ENCODE assay signal across 10 cellular contexts in the genomic region with DNA sequence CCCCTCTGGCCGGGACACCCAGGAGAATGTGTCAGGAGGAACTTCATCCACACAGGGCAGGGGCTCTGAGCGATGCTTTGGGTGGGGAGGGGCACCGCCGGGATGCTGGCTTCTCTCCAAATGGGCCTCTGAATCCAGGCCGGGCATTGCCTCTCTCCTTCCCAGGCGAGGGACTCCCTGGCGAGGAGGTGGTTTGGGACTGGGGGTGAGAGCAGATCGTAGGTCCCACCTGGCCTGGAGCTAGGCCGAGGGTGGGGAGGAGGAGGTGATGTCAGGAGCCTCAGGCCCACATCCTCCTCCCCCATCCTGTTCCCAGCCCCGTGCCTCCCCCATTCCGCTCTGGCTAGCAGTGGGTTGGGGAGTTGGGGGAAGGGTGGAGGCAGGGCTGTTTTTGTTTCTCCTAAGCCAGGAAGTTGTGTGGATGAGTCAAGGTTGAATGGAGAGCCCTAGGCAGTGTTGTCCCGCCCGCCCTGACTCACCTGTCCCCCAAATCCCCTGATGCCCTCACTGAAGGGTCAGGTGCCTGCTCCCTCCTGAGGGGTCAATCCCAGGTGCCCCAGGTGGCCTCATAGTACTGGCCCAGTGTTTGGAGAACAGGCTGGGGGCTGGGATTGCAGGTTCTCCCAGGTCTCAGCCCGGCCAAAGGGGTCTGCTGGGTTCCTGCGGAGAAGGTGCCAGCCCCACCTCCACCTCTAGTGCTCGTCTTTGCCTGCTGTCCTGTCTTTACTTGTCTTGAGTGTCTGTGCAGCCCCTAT. TPM values are rescaled to one million over a fixed set of nuclear protein-coding genes. Genes with fewer than 3 reads are reported as not detected.
DNase-seq lines count a peak whose midpoint lies in the region; TF ChIP-seq lines count a peak whose summit lies in the region.
"Had no signal": no experiment of that assay in that cellular context is flagged by ENCODE, and none has a peak within 500 bp of the region (broad histone marks: within the 10 kb centered on the region; RNA-seq: fewer than 3 reads in every experiment).

No MANE protein-coding gene starts in this region.

- peaks cover 0 to 3% (median 0%) of the 10 kb centered on the region in 5 experiments for H3K9me3 Mint-ChIP-seq in brain
- no peaks in the 10 kb centered on the region for H3K9me3 Mint-ChIP-seq in activated T-cell treated with anti-CD3 and anti-CD28 coated beads, Interleukin-2, amount 50 U/mL, for 24 hours

- H3K36me3 ChIP-seq in ACC112 (ENCODE audit: insufficient read depth, low read length) = no peaks in the 10 kb centered on the region
- H3K36me3 ChIP-seq in HEK293 (ENCODE audit: control insufficient read depth in 2 of 2, insufficient read depth in 1 of 2, low read length in 2 of 2) = no peaks in the 10 kb centered on the region; a peak in 1 of 3 replicates
- H3K36me3 ChIP-seq in liver (ENCODE audit: control insufficient read depth in 4 of 4, insufficient read depth in 3 of 4, low read depth in 1 of 4, low read length in 3 of 4) = peaks cover 0 to 19% (median 12%) of the 10 kb centered on the region in 4 donors

- H3K4me1 ChIP-seq in ACC112 (ENCODE audit: control insufficient read depth, insufficient read depth, low read length, unreplicated experiment) (peaks cover 30% of the 10 kb centered on the region), HEK293 (ENCODE audit: control insufficient read depth, insufficient read depth, low read length) (peaks cover 24% of the 10 kb centered on the region), liver (ENCODE audit: control insufficient read depth in 4 of 4, insufficient read depth in 4 of 4, low read length in 3 of 4) (peaks cover 0 to 27% (median 17%) of the 10 kb centered on the region in 4 donors)

- H3K79me2 ChIP-seq in ACC112 (ENCODE audit: control insufficient read depth, insufficient read depth, low read length, unreplicated experiment) = no peaks in the 10 kb centered on the region

- H2AFZ ChIP-seq in ACC112 (ENCODE audit: low read length, unreplicated experiment) = peak overlapping the region; percentile 73

- 48% methylated on average over 16 of the region's 16 CpGs for WGBS in liver

- H3K36me3 Mint-ChIP-seq in brain = no peaks in the 10 kb centered on the region
- no peaks in the 10 kb centered on the region for H3K36me3 Mint-ChIP-seq in activated T-cell treated with anti-CD3 and anti-CD28 coated beads, Interleukin-2, amount 50 U/mL, for 24 hours (ENCODE audit: low read depth)

- H3K9me3 ChIP-seq in HEK293 (ENCODE audit: control insufficient read depth, insufficient read depth, low read depth, low read length) (no peaks in the 10 kb centered on the region), liver (ENCODE audit: control insufficient read depth in 4 of 4, low read length in 3 of 4) (no peaks in the 10 kb centered on the region)
- H3K9me3 ChIP-seq: tibial artery had no signal

- H3K27ac ChIP-seq in ACC112 (ENCODE audit: low read depth, low read length) = no peak overlapping the region
- H3K27ac ChIP-seq in HEK293 (ENCODE audit: extremely low read depth, low read depth, low read length) = peak overlapping the region; percentile 76
- H3K27ac ChIP-seq in liver (ENCODE audit: low read depth in 1 of 2, low read length in 2 of 2) = peak overlapping the region; percentile 31 to 80
- H3K27ac ChIP-seq: tibial artery had no signal

- no peak overlapping the region for H3K9ac ChIP-seq in liver (ENCODE audit: low read depth in 1 of 2, low read length in 2 of 2)

- no peak for TF ChIP-seq CTCF in HEK293 (tag by site-specific recombination; IDR thresholded peaks at IDR 0.05)
- TF ChIP-seq CTCF in brain (conservative IDR thresholded peaks at IDR 0.05) = no peak
- no peak for TF ChIP-seq CTCF in liver (IDR thresholded peaks at IDR 0.05; ENCODE audit: low read depth, low read length, missing input control)

- H3K27me3 Mint-ChIP-seq in brain = peaks cover 91% of the 10 kb centered on the region
- peaks cover 19% of the 10 kb centered on the region for H3K27me3 Mint-ChIP-seq in activated T-cell treated with anti-CD3 and anti-CD28 coated beads, Interleukin-2, amount 50 U/mL, for 24 hours

- H3K27me3 ChIP-seq in ACC112 (ENCODE audit: insufficient read depth, low read length) = no peaks in the 10 kb centered on the region
- H3K27me3 ChIP-seq in liver (ENCODE audit: control insufficient read depth in 4 of 4, insufficient read depth in 4 of 4, low read length in 3 of 4) = no peaks in the 10 kb centered on the region

- H3K27ac Mint-ChIP-seq in brain = peak overlapping the region in 1 of 5 experiments; percentile 38
- no peak overlapping the region for H3K27ac Mint-ChIP-seq in activated T-cell treated with anti-CD3 and anti-CD28 coated beads, Interleukin-2, amount 50 U/mL, for 24 hours

- no peak for DNase-seq in activated T-cell treated with anti-CD3 and anti-CD28 coated beads, Interleukin-2, amount 50 U/mL, for 24 hours
- no peak for DNase-seq in NCI-H1694 treated with DMSO at 0.1 percent for 48 hours (lab: John Stamatoyannopoulos, UW)
- no peak for DNase-seq in activated effector memory CD4-positive, alpha-beta T cell treated with anti-CD3 and anti-CD28 coated beads, Interleukin-2, amount 50 U/mL, for 16 hours
- DNase-seq in central memory CD4-positive, alpha-beta T cell = no peak
- DNase-seq: tibial artery had no signal

- peak overlapping the region; percentile 42; the same call in 1 of the 2 replicates for H3K4me3 ChIP-seq in ACC112 (ENCODE audit: low read depth, low read length)
- peak overlapping the region; percentile 22 for H3K4me3 ChIP-seq in HEK293 (ENCODE audit: low read depth, low read length)
- peak overlapping the region in 1 of 3 donors; percentile 37 for H3K4me3 ChIP-seq in liver (ENCODE audit: low read depth in 1 of 3, low read length in 3 of 3)

- POLR2A ChIA-PET in HEK293 (lab: Yijun Ruan, JAX) = interaction anchor here (1.4 to 1.9 kb wide), 2 partner anchors 11 to 240 kb away, joined by 5 to 15 read pairs; a partner anchor contains a TSS

- CTCF ChIA-PET in HEK293 (lab: Yijun Ruan, JAX) = interaction anchor here (1.2 kb wide), 3 partner anchors 10 to 119 kb away, joined by 4 to 6 read pairs (median 5); a partner anchor contains a TSS

- H3K4me1 Mint-ChIP-seq in brain = peaks cover 22% of the 10 kb centered on the region
- H3K4me1 Mint-ChIP-seq in activated T-cell treated with anti-CD3 and anti-CD28 coated beads, Interleukin-2, amount 50 U/mL, for 24 hours (ENCODE audit: low read depth) = peaks cover 27% of the 10 kb centered on the region

- peak overlapping the region in 4 of 5 experiments; percentile 32 to 75 (median 70) for H3K4me3 Mint-ChIP-seq in brain
- no peak overlapping the region for H3K4me3 Mint-ChIP-seq in activated T-cell treated with anti-CD3 and anti-CD28 coated beads, Interleukin-2, amount 50 U/mL, for 24 hours

- no peak for TF ChIP-seq RAD21 in liver (IDR thresholded peaks at IDR 0.05)

TF ChIP-seq in HEK293, 187 proteins besides CTCF, POLR2A, EP300 and RAD21 (continues in another document):
- TF ChIP-seq EGR2 (tag by site-specific recombination; IDR thresholded peaks at IDR 0.05; ENCODE audit: low read depth) (peak; percentile 94), ZNF558 (tag by site-specific recombination; IDR thresholded peaks at IDR 0.05) (no peak), ZNF423 (tag by site-specific recombination; IDR thresholded peaks at IDR 0.05) (0 out of 2 replicates have a peak, but pooled peaks have one; percentile 21), ZEB2 (tag by site-specific recombination; IDR thresholded peaks at IDR 0.05) (peak; percentile 43), ZFHX2 (tag by site-specific recombination; conservative IDR thresholded peaks at IDR 0.05) (peak; percentile 93), ZIC2 (tag by site-specific recombination; IDR thresholded peaks at IDR 0.05) (peak; percentile 68), ZNF24 (tag by site-specific recombination; IDR thresholded peaks at IDR 0.05) (peak; percentile 45; the same call in 1 of the 2 replicates)
- TF ChIP-seq, protein P1, sequence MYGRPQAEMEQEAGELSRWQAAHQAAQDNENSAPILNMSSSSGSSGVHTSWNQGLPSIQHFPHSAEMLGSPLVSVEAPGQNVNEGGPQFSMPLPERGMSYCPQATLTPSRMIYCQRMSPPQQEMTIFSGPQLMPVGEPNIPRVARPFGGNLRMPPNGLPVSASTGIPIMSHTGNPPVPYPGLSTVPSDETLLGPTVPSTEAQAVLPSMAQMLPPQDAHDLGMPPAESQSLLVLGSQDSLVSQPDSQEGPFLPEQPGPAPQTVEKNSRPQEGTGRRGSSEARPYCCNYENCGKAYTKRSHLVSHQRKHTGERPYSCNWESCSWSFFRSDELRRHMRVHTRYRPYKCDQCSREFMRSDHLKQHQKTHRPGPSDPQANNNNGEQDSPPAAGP (tag by site-specific recombination; IDR thresholded peaks at IDR 0.05) = peak; percentile 93

TF ChIP-seq in liver, 16 proteins besides CTCF, POLR2A, EP300 and RAD21 (continues in another document):
- TF ChIP-seq NR2F2 (IDR thresholded peaks at IDR 0.05) (no peak), FOXA1 (IDR thresholded peaks at IDR 0.05) (no peak), TAF1 (conservative IDR thresholded peaks at IDR 0.05) (no peak), GABPA (IDR thresholded peaks at IDR 0.05 in 1 of 2, conservative IDR thresholded peaks at IDR 0.05 in 1 of 2) (no peak), HNF4A (conservative IDR thresholded peaks at IDR 0.05) (no peak), EGR1 (IDR thresholded peaks at IDR 0.05; ENCODE audit: low read depth in 2 of 2) (no peak), SP1 (IDR thresholded peaks at IDR 0.05) (no peak), FOXA2 (IDR thresholded peaks at IDR 0.05) (no peak), HNF4G (IDR thresholded peaks at IDR 0.05) (no peak)
- TF ChIP-seq, protein P2, sequence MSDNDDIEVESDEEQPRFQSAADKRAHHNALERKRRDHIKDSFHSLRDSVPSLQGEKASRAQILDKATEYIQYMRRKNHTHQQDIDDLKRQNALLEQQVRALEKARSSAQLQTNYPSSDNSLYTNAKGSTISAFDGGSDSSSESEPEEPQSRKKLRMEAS (IDR thresholded peaks at IDR 0.05) = no peak
- TF ChIP-seq, protein P3, sequence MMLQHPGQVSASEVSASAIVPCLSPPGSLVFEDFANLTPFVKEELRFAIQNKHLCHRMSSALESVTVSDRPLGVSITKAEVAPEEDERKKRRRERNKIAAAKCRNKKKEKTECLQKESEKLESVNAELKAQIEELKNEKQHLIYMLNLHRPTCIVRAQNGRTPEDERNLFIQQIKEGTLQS (IDR thresholded peaks at IDR 0.05) = no peak

RNA-seq across cellular contexts. Expression of a gene that starts 2.8 kb away (rescaled TPM):
- polyA plus RNA-seq in brain (ENCODE audit: insufficient read depth, low read depth, low replicate concordance) (27.3 TPM), liver (1 to 10 TPM; 1.9 to 6.8 TPM)
- 1 to 10 TPM; 1.9 to 3.0 TPM for total RNA-seq in liver
- total RNA-seq: myocyte had no signal

RNA-seq across cellular contexts. Expression of a gene that starts 10.2 kb away (rescaled TPM):
- polyA plus RNA-seq in brain (ENCODE audit: insufficient read depth, low read depth, low replicate concordance) (148 TPM), liver (10 to 100 TPM; 44.6 to 99.0 TPM)
- total RNA-seq in liver = 10 to 100 TPM; 11.1 to 13.4 TPM

RNA-seq across cellular contexts. Expression of a gene that starts 40.7 kb away (rescaled TPM):
- polyA plus RNA-seq in brain (ENCODE audit: insufficient read depth, low read depth, low replicate concordance) (21.1 TPM), liver (10 to 100 TPM in 1 of 2 donors, 1 to 10 TPM in 1; 4.7 to 10.5 TPM)
- total RNA-seq in liver = 10 to 100 TPM; 21.0 to 28.8 TPM

RNA-seq across cellular contexts. Expression of a gene that starts 52.7 kb away (rescaled TPM):
- polyA plus RNA-seq in brain (ENCODE audit: insufficient read depth, low read depth, low replicate concordance) = 13.0 TPM
- 10 to 100 TPM in 1 of 2 donors, 1 to 10 TPM in 1; 7.9 to 19.5 TPM for total RNA-seq in liver
- 10 to 100 TPM; 13.3 to 14.6 TPM for polyA plus RNA-seq in liver
